ENCODE assay signal across 17 cellular contexts in the genomic region with DNA sequence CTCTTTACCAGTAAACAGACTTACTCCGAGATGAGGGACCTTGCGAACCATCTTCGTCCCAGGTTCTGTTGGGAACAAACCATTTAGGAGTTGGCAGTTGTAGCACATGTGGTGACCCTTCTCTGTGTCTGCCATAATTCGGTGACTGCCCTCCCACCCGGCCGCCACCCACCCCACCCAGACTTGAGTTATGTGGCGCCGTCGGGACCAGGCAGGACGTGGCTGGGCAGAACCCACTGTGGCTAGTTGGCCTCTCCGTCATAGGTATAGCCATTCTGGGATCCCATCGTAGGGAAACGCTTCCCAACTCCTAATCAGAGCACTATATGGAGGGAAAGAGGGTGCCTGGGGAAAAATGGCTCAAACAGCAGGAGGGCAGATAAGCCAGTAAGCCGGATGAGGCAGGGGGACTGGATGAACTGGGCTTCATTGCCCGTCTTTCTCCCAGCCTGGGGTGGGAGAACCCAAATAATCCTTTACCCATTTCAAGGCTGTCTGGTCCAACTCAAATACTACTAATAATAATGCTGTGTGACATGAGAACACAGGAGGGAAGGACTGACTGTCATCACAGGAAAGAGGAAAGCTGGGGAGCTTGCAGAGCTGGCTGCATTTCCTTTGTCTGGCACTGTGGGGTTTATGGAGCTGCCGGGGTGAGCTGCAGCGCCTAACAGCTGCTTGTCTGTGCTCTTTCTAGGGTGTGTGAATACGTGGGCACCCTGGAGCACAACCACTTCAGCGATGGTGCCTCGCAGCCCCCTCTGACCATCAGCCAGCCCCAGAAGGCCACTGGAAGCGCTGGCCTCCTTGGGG.
DNase-seq lines count a peak whose midpoint lies in the region; ATAC-seq and TF ChIP-seq lines count a peak whose summit lies in the region.
"Had no signal": no experiment of that assay in that cellular context is flagged by ENCODE, and none has a peak within 500 bp of the region (broad histone marks: within the 10 kb centered on the region; RNA-seq: fewer than 3 reads in every experiment).

No MANE protein-coding gene starts in this region.

- in situ Hi-C loops in mammary epithelial cell (cut with MboI; ENCODE audit: low sequenced_read_pairs in 2 of 2), result loop anchor here in 1 of 2 donors (25.0 kb wide), 1 partner anchor 221 kb away; no protein-coding TSS in a partner anchor

- TF ChIP-seq CTCF in WERI-Rb-1 (IDR thresholded peaks at IDR 0.05; ENCODE audit: low read depth, low read length) (no peak), mammary epithelial cell (conservative IDR thresholded peaks at IDR 0.05 in 1 of 2, IDR thresholded peaks at IDR 0.05 in 1 of 2; ENCODE audit: extremely low read depth in 1 of 2, insufficient read depth in 1 of 2, low read depth in 1 of 2, low read length in 2 of 2) (no peak)

- no peaks in the 10 kb centered on the region for H3K9me3 Mint-ChIP-seq in activated naive CD4-positive, alpha-beta T cell treated with anti-CD3 and anti-CD28 coated beads, Interleukin-2, amount 50 U/mL, for 72 hours

- H3K27ac Mint-ChIP-seq in activated naive CD4-positive, alpha-beta T cell treated with anti-CD3 and anti-CD28 coated beads, Interleukin-2, amount 50 U/mL, for 72 hours, result no peak overlapping the region

- H3K9me3 ChIP-seq in WERI-Rb-1 (ENCODE audit: severe bottlenecking) (no peaks in the 10 kb centered on the region), mammary epithelial cell (replicated peaks; ENCODE audit: insufficient read depth, low read length) (no peaks in the 10 kb centered on the region)
- H3K9me3 ChIP-seq: BLaER1 treated with 17β-estradiol and CSF1 and Interleukin-3, amounts not matched to agents 10 nM and 100 nM had no signal

- H3K4me3 ChIP-seq in H7 (ENCODE audit: insufficient read depth, low read depth, low read length) (no peak overlapping the region), WERI-Rb-1 (ENCODE audit: low read depth, low read length) (no peak overlapping the region), mammary epithelial cell (replicated peaks in 1 of 3; ENCODE audit: insufficient read depth in 1 of 3, low read depth in 2 of 3, low read length in 3 of 3) (no peak overlapping the region)
- H3K4me3 ChIP-seq: BLaER1 treated with 17β-estradiol and CSF1 and Interleukin-3, amounts not matched to agents 10 nM and 100 nM had no signal

- no peaks in the 10 kb centered on the region for H3K27me3 ChIP-seq in H7 (ENCODE audit: control insufficient read depth, insufficient read depth, low read length)
- no peaks in the 10 kb centered on the region for H3K27me3 ChIP-seq in WERI-Rb-1 (ENCODE audit: insufficient read depth, low read depth, severe bottlenecking)
- H3K27me3 ChIP-seq in mammary epithelial cell (ENCODE audit: insufficient read depth, low read length), result no peaks in the 10 kb centered on the region
- H3K27me3 ChIP-seq: BLaER1 treated with 17β-estradiol and CSF1 and Interleukin-3, amounts not matched to agents 10 nM and 100 nM had no signal

- H3K79me2 ChIP-seq in mammary epithelial cell (ENCODE audit: insufficient read depth, low read length), result no peaks in the 10 kb centered on the region

- peak; percentile 68 for DNase-seq in H7
- peak; percentile 73 for DNase-seq in WERI-Rb-1
- DNase-seq in hepatic stellate cell (ENCODE audit: low spot score), result peak; percentile 28
- peak; percentile 36 for DNase-seq in occipital lobe (lab: John Stamatoyannopoulos, UW)
- no peak for DNase-seq in activated naive CD4-positive, alpha-beta T cell treated with anti-CD3 and anti-CD28 coated beads, Interleukin-2, amount 50 U/mL, for 72 hours (ENCODE audit: low spot score in 2 of 2)
- no peak for DNase-seq in RPMI8226
- DNase-seq in RKO (ENCODE audit: low spot score), result no peak
- DNase-seq in mammary epithelial cell, result no peak
- DNase-seq: DMS 273 treated with DMSO at 0.1 percent for 48 hours; MM.1S; NCI-H1105 treated with DMSO at 0.1 percent for 48 hours; NCI-H1930; NCI-H524 treated with DMSO at 0.1 percent for 48 hours; NK-92 treated with Interleukin-12 subunit alpha and Interleukin-12 subunit beta, amount 100 ng/mL, for 24 hours; OCI-M1 had no signal

- no TSS peak for BruUV-seq in mammary epithelial cell (replicated peaks; lab: Mats Ljungman, UMichigan)

- peaks cover 30% of the 10 kb centered on the region for H3K4me1 ChIP-seq in mammary epithelial cell (ENCODE audit: insufficient read depth, low read length)
- H3K4me1 ChIP-seq: BLaER1 treated with 17β-estradiol and CSF1 and Interleukin-3, amounts not matched to agents 10 nM and 100 nM had no signal

- CTCF ChIA-PET in mammary epithelial cell (lab: Charles Lee; ENCODE audit: low non-redundant PET), result interaction anchor here (0.6 kb wide), 1 partner anchor 140 kb away, joined by 5 read pairs; no protein-coding TSS in a partner anchor

- H3K9ac ChIP-seq in mammary epithelial cell (ENCODE audit: insufficient read depth, low read length), result no peak overlapping the region
- H3K9ac ChIP-seq: BLaER1 treated with 17β-estradiol and CSF1 and Interleukin-3, amounts not matched to agents 10 nM and 100 nM had no signal

- no peaks in the 10 kb centered on the region for H3K36me3 Mint-ChIP-seq in activated naive CD4-positive, alpha-beta T cell treated with anti-CD3 and anti-CD28 coated beads, Interleukin-2, amount 50 U/mL, for 72 hours

- dilution Hi-C loops in mammary epithelial cell (cut with HindIII; ENCODE audit: low sequenced_read_pairs), result no loop called here

- ATAC-seq in activated naive CD4-positive, alpha-beta T cell treated with anti-CD3 and anti-CD28 coated beads, Interleukin-2, amount 50 U/mL, for 72 hours, result no peak
- ATAC-seq: HCT116 had no signal

- H4K20me1 ChIP-seq in mammary epithelial cell (ENCODE audit: insufficient read depth, low read length), result no peaks in the 10 kb centered on the region
- H4K20me1 ChIP-seq: BLaER1 treated with 17β-estradiol and CSF1 and Interleukin-3, amounts not matched to agents 10 nM and 100 nM had no signal

- intact Hi-C loops in mammary epithelial cell (cut with micrococcal nuclease), result no loop called here

- H2AFZ ChIP-seq in mammary epithelial cell (ENCODE audit: low read depth, low read length), result no peak overlapping the region

- H3K4me2 ChIP-seq in mammary epithelial cell (ENCODE audit: insufficient read depth, low read depth, low read length), result no peak overlapping the region
- H3K4me2 ChIP-seq: BLaER1 treated with 17β-estradiol and CSF1 and Interleukin-3, amounts not matched to agents 10 nM and 100 nM had no signal

- no peaks in the 10 kb centered on the region; the same call in 1 of the 2 replicates for H3K36me3 ChIP-seq in H7 (replicated peaks; ENCODE audit: control insufficient read depth, insufficient read depth, low read length)
- peaks cover 6% of the 10 kb centered on the region for H3K36me3 ChIP-seq in WERI-Rb-1
- H3K36me3 ChIP-seq in mammary epithelial cell (ENCODE audit: insufficient read depth, low read length), result no peaks in the 10 kb centered on the region
- H3K36me3 ChIP-seq: BLaER1 treated with 17β-estradiol and CSF1 and Interleukin-3, amounts not matched to agents 10 nM and 100 nM had no signal

- 99% methylated on average over 15 of the region's 21 CpGs for WGBS in mammary epithelial cell (ENCODE audit: low coverage, missing lambda C conversion rate)

- H3K27ac ChIP-seq in WERI-Rb-1, result peak overlapping the region; percentile 65
- H3K27ac ChIP-seq in mammary epithelial cell (ENCODE audit: insufficient read depth, low read depth, low read length), result no peak overlapping the region
- H3K27ac ChIP-seq: BLaER1 treated with 17β-estradiol and CSF1 and Interleukin-3, amounts not matched to agents 10 nM and 100 nM had no signal

Comparison
In these comparisons a context has a peak if more than half of its experiments do, and no peak if none do; other contexts are left out.
1. DNase-seq: peak in H7 (single experiment), WERI-Rb-1 (single experiment), hepatic stellate cell (single experiment) and occipital lobe (single experiment); none in activated naive CD4-positive, alpha-beta T cell treated with anti-CD3 and anti-CD28 coated beads, Interleukin-2, amount 50 U/mL, for 72 hours (0 of 2), RPMI8226 (single experiment), RKO (single experiment) and mammary epithelial cell (single experiment).